Comparison of ENCODE assay signal across 8 cellular contexts in genomic region chr7:99142727-99143521, GRCh38. TPM values are rescaled to one million over a fixed set of nuclear protein-coding genes. Genes with fewer than 3 reads are reported as not detected.
DNase-seq lines count a peak whose midpoint lies in the region; ATAC-seq and TF ChIP-seq lines count a peak whose summit lies in the region.

No MANE protein-coding gene starts in this region.

- no TSS peak for BruUV-seq in OCI-LY7 (replicated peaks; lab: Mats Ljungman, UMichigan)

- H3K9me3 ChIP-seq in ES-I3 (ENCODE audit: control insufficient read depth, insufficient read depth, low read length) (no peaks in the 10 kb centered on the region), HUES64 (ENCODE audit: insufficient read depth, low read depth, low read length) (no peaks in the 10 kb centered on the region), OCI-LY7 (ENCODE audit: low read length) (no peaks in the 10 kb centered on the region)

- peak overlapping the region; percentile 69 for H3K4me2 ChIP-seq in OCI-LY7 (ENCODE audit: low read length)

- DNase-seq in OCI-LY7 (ENCODE audit: low spot score) (peak; percentile 96), mucosa of gallbladder (ENCODE audit: low spot score) (peak; percentile 96)
- peak; percentile 86 for DNase-seq in activated T-cell treated with anti-CD3 and anti-CD28 coated beads, Interleukin-2, amount 50 U/mL, for 1 hour
- DNase-seq in stimulated activated CD8-positive, alpha-beta memory T cell treated with anti-CD3 and anti-CD28 coated beads, Interleukin-2, amount 100 ng/mL, for 48 hours (ENCODE audit: low read depth in 2 of 2): peak; percentile 78 to 89

- H3K4me1 ChIP-seq in ES-I3 (ENCODE audit: insufficient read depth, low read length) (peaks cover 25% of the 10 kb centered on the region), HUES64 (ENCODE audit: insufficient read depth, low read length) (peaks cover 40% of the 10 kb centered on the region), OCI-LY7 (ENCODE audit: insufficient read depth, low read length, poor library complexity, severe bottlenecking) (peaks cover 30% of the 10 kb centered on the region)

- no peaks in the 10 kb centered on the region for H3K27me3 ChIP-seq in HUES64 (ENCODE audit: insufficient read depth, low read length)

- POLR2A ChIA-PET in OCI-LY7 (lab: Charles Lee): interaction anchor here (0.6 kb wide), 2 partner anchors 80 to 378 kb away, joined by 5 to 6 read pairs; no protein-coding TSS in a partner anchor

- peaks cover 51% of the 10 kb centered on the region for H3K79me2 ChIP-seq in OCI-LY7 (ENCODE audit: insufficient read depth, low read depth, low read length)

- H2AFZ ChIP-seq in OCI-LY7 (ENCODE audit: low read length): no peak overlapping the region

- no peak for TF ChIP-seq CTCF in OCI-LY7 (conservative IDR thresholded peaks at IDR 0.05; ENCODE audit: low read length)

- H3K27ac ChIP-seq in HUES64 (ENCODE audit: low read depth, low read length) (peak overlapping the region; percentile 28; the same call in 1 of the 2 replicates), OCI-LY7 (ENCODE audit: low read depth, low read length, poor library complexity, severe bottlenecking) (peak overlapping the region; percentile 83)

- H3K9ac ChIP-seq in ES-I3 (ENCODE audit: low read depth, low read length): peak overlapping the region; percentile 59; the same call in 1 of the 2 replicates
- H3K9ac ChIP-seq in HUES64 (ENCODE audit: low read depth, low read length): no peak overlapping the region

- 4% methylated on average over 33 of the region's 33 CpGs for WGBS in HUES64

- H3K36me3 ChIP-seq in ES-I3 (ENCODE audit: insufficient read depth, low read length) (no peaks in the 10 kb centered on the region), HUES64 (ENCODE audit: insufficient read depth, low read length) (no peaks in the 10 kb centered on the region; the same call in 1 of the 2 replicates), OCI-LY7 (ENCODE audit: insufficient read depth, low read length) (peaks cover 12% of the 10 kb centered on the region)

- intact Hi-C loops in OCI-LY7 (cut with micrococcal nuclease; ENCODE audit: unreplicated experiment): no loop called here

- H3K4me3 ChIP-seq in HUES64 (ENCODE audit: low read length) (peak overlapping the region; percentile 57), OCI-LY7 (ENCODE audit: low read depth, low read length, poor library complexity, severe bottlenecking) (peak overlapping the region; percentile 96)

- CTCF ChIA-PET in OCI-LY7 (lab: Charles Lee; ENCODE audit: unreplicated experiment): interaction anchor here (0.6 kb wide), 2 partner anchors 53 to 1326 kb away, joined by 4 to 6 read pairs; no protein-coding TSS in a partner anchor

- 0 out of 2 replicates have a peak, but pooled peaks cover 8% of the 10 kb centered on the region for H4K20me1 ChIP-seq in OCI-LY7 (ENCODE audit: insufficient read depth, low read length)

- peak; percentile 89 for ATAC-seq in esophagus mucosa
- no peak for ATAC-seq in HG02840 (IDR thresholded peaks at IDR 0.05; ENCODE audit: low FRiP score, unreplicated experiment)

- no peaks in the 10 kb centered on the region for H3K9me2 ChIP-seq in OCI-LY7 (ENCODE audit: insufficient read depth, low read length)

RNA-seq across cellular contexts. Expression of gene SMURF1, which starts 1.0 kb away (rescaled TPM):
- polyA plus RNA-seq in HUES64 (2013, experiment 1 of 2): 15.2 TPM
- 15.5 TPM for polyA plus RNA-seq in HUES64 (2013, experiment 2 of 2)
- total RNA-seq in OCI-LY7 (2014; rRNA removed; shearing (Covaris generic)): 11.5 and 13.9 TPM in 2 replicates
- total RNA-seq in OCI-LY7 (2022) (17.8 and 20.5 TPM in 2 replicates), esophagus mucosa (27.4 TPM), mucosa of gallbladder (32.9 TPM)
